In genomic region chr17:35448214-35448898, GRCh38 we compare ENCODE assay signal across 1 cellular context.
A peak's percentile ranks its signal among the peaks of the same experiment; 100 is the strongest.
TF ChIP-seq lines count a peak whose summit lies in the region.

SLFN13 (minus strand) TSS chr17:35448766; CDS start chr17:35445680, 3,086 bp downstream.

TF ChIP-seq in GM12878, 131 proteins besides CTCF, POLR2A, EP300 and RAD21 (continued from another document and continues in another):
- TF ChIP-seq EGR1 (IDR thresholded peaks at IDR 0.05; ENCODE audit: borderline replicate concordance in 1 of 2, low read depth in 2 of 2, low read length in 2 of 2): peak; percentile 36 to 99
- TF ChIP-seq TBL1XR1 (IDR thresholded peaks at IDR 0.05; ENCODE audit: low read depth, low read length): no peak
- TF ChIP-seq ZNF207 (IDR thresholded peaks at IDR 0.05; ENCODE audit: borderline replicate concordance): no peak; the same call in 1 of the 2 replicates
- TF ChIP-seq NKRF (conservative IDR thresholded peaks at IDR 0.05): peak; percentile 32; the same call in 1 of the 2 replicates
- no peak for TF ChIP-seq HSF1 (IDR thresholded peaks at IDR 0.05; ENCODE audit: low read depth, low read length)
- no peak for TF ChIP-seq SREBF2 (IDR thresholded peaks at IDR 0.05; ENCODE audit: low read length)
- peak; percentile 38; the same call in 1 of the 2 replicates for TF ChIP-seq SPI1 (IDR thresholded peaks at IDR 0.05; ENCODE audit: borderline replicate concordance, insufficient read depth, low read depth, low read length)
- peak; percentile 58 for TF ChIP-seq SP1 (IDR thresholded peaks at IDR 0.05; ENCODE audit: low read depth, low read length)
- TF ChIP-seq, protein P1, sequence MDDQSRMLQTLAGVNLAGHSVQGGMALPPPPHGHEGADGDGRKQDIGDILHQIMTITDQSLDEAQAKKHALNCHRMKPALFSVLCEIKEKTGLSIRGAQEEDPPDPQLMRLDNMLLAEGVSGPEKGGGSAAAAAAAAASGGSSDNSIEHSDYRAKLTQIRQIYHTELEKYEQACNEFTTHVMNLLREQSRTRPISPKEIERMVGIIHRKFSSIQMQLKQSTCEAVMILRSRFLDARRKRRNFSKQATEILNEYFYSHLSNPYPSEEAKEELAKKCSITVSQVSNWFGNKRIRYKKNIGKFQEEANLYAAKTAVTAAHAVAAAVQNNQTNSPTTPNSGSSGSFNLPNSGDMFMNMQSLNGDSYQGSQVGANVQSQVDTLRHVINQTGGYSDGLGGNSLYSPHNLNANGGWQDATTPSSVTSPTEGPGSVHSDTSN (IDR thresholded peaks at IDR 0.05; ENCODE audit: insufficient replicate concordance, low read depth, low read length): peak; percentile 4
- no peak for TF ChIP-seq ETV6 (conservative IDR thresholded peaks at IDR 0.05 in 1 of 2, IDR thresholded peaks at IDR 0.05 in 1 of 2; ENCODE audit: borderline replicate concordance in 1 of 2, low read depth in 1 of 2)
- TF ChIP-seq TCF7 (IDR thresholded peaks at IDR 0.05; ENCODE audit: borderline replicate concordance): no peak
- TF ChIP-seq ATF2 (IDR thresholded peaks at IDR 0.05; ENCODE audit: low read length): peak; percentile 19; the same call in 1 of the 2 replicates
- TF ChIP-seq, protein P2, sequence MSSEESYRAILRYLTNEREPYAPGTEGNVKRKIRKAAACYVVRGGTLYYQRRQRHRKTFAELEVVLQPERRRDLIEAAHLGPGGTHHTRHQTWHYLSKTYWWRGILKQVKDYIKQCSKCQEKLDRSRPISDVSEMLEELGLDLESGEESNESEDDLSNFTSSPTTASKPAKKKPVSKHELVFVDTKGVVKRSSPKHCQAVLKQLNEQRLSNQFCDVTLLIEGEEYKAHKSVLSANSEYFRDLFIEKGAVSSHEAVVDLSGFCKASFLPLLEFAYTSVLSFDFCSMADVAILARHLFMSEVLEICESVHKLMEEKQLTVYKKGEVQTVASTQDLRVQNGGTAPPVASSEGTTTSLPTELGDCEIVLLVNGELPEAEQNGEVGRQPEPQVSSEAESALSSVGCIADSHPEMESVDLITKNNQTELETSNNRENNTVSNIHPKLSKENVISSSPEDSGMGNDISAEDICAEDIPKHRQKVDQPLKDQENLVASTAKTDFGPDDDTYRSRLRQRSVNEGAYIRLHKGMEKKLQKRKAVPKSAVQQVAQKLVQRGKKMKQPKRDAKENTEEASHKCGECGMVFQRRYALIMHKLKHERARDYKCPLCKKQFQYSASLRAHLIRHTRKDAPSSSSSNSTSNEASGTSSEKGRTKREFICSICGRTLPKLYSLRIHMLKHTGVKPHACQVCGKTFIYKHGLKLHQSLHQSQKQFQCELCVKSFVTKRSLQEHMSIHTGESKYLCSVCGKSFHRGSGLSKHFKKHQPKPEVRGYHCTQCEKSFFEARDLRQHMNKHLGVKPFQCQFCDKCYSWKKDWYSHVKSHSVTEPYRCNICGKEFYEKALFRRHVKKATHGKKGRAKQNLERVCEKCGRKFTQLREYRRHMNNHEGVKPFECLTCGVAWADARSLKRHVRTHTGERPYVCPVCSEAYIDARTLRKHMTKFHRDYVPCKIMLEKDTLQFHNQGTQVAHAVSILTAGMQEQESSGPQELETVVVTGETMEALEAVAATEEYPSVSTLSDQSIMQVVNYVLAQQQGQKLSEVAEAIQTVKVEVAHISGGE (CRISPR knock-in tag; IDR thresholded peaks at IDR 0.05): no peak
- TF ChIP-seq FOXM1 (IDR thresholded peaks at IDR 0.05; ENCODE audit: low read depth, low read length): no peak; the same call in 1 of the 2 replicates
- TF ChIP-seq ASH2L (IDR thresholded peaks at IDR 0.05; ENCODE audit: borderline replicate concordance, low read depth): peak; percentile 56; the same call in 1 of the 2 replicates
- peak; percentile 77 for TF ChIP-seq RELB (IDR thresholded peaks at IDR 0.05; ENCODE audit: low read depth)
- TF ChIP-seq ZBTB33 (IDR thresholded peaks at IDR 0.05): no peak
- no peak; the same call in 1 of the 2 replicates for TF ChIP-seq MAX (IDR thresholded peaks at IDR 0.05; ENCODE audit: low read depth, low read length)
- TF ChIP-seq BRCA1 (IDR thresholded peaks at IDR 0.05; ENCODE audit: low read depth, low read length): no peak
- no peak; the same call in 1 of the 2 replicates for TF ChIP-seq ZBED1 (IDR thresholded peaks at IDR 0.05; ENCODE audit: borderline replicate concordance)
- no peak for TF ChIP-seq IRF4 (IDR thresholded peaks at IDR 0.05; ENCODE audit: low read depth, low read length)
- TF ChIP-seq SMAD5 (IDR thresholded peaks at IDR 0.05; ENCODE audit: low read depth): peak; percentile 75; the same call in 1 of the 2 replicates
- TF ChIP-seq CREM (IDR thresholded peaks at IDR 0.05; ENCODE audit: low read depth): peak; percentile 70; the same call in 1 of the 2 replicates
- no peak for TF ChIP-seq MXI1 (IDR thresholded peaks at IDR 0.05; ENCODE audit: low read depth, low read length)
- peak; percentile 86 for TF ChIP-seq IKZF1 (conservative IDR thresholded peaks at IDR 0.05)
- 0 out of 2 replicates have a peak, but pooled peaks have one; percentile 27 for TF ChIP-seq CREB1 (IDR thresholded peaks at IDR 0.05; ENCODE audit: low read depth)
- TF ChIP-seq POU2F2 (IDR thresholded peaks at IDR 0.05; ENCODE audit: borderline replicate concordance, low read depth, low read length): peak; percentile 30; the same call in 2 of the 3 replicates
- no peak for TF ChIP-seq JUND (IDR thresholded peaks at IDR 0.05; ENCODE audit: low read depth, low read length)
- TF ChIP-seq, protein P3, sequence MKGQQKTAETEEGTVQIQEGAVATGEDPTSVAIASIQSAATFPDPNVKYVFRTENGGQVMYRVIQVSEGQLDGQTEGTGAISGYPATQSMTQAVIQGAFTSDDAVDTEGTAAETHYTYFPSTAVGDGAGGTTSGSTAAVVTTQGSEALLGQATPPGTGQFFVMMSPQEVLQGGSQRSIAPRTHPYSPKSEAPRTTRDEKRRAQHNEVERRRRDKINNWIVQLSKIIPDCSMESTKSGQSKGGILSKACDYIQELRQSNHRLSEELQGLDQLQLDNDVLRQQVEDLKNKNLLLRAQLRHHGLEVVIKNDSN (IDR thresholded peaks at IDR 0.05; ENCODE audit: borderline replicate concordance, extremely low read length, insufficient read depth, low read depth, low read length): no peak
- TF ChIP-seq ESRRA (IDR thresholded peaks at IDR 0.05; ENCODE audit: low read length): no peak
- no peak for TF ChIP-seq KLF5 (IDR thresholded peaks at IDR 0.05; ENCODE audit: partially characterized antibody)
- peak; percentile 81 for TF ChIP-seq GABPA (IDR thresholded peaks at IDR 0.05; ENCODE audit: low read depth)
- TF ChIP-seq STAT1 (conservative IDR thresholded peaks at IDR 0.05): no peak
- TF ChIP-seq, protein P4, sequence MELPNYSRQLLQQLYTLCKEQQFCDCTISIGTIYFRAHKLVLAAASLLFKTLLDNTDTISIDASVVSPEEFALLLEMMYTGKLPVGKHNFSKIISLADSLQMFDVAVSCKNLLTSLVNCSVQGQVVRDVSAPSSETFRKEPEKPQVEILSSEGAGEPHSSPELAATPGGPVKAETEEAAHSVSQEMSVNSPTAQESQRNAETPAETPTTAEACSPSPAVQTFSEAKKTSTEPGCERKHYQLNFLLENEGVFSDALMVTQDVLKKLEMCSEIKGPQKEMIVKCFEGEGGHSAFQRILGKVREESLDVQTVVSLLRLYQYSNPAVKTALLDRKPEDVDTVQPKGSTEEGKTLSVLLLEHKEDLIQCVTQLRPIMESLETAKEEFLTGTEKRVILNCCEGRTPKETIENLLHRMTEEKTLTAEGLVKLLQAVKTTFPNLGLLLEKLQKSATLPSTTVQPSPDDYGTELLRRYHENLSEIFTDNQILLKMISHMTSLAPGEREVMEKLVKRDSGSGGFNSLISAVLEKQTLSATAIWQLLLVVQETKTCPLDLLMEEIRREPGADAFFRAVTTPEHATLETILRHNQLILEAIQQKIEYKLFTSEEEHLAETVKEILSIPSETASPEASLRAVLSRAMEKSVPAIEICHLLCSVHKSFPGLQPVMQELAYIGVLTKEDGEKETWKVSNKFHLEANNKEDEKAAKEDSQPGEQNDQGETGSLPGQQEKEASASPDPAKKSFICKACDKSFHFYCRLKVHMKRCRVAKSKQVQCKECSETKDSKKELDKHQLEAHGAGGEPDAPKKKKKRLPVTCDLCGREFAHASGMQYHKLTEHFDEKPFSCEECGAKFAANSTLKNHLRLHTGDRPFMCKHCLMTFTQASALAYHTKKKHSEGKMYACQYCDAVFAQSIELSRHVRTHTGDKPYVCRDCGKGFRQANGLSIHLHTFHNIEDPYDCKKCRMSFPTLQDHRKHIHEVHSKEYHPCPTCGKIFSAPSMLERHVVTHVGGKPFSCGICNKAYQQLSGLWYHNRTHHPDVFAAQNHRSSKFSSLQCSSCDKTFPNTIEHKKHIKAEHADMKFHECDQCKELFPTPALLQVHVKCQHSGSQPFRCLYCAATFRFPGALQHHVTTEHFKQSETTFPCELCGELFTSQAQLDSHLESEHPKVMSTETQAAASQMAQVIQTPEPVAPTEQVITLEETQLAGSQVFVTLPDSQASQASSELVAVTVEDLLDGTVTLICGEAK (IDR thresholded peaks at IDR 0.05; ENCODE audit: borderline replicate concordance): peak; percentile 75; the same call in 1 of the 2 replicates
- peak; percentile 50; the same call in 1 of the 2 replicates for TF ChIP-seq RB1 (IDR thresholded peaks at IDR 0.05; ENCODE audit: borderline replicate concordance)
- peak; percentile 86 for TF ChIP-seq GATAD2B (conservative IDR thresholded peaks at IDR 0.05; ENCODE audit: low read depth)
- no peak for TF ChIP-seq ZNF274 (IDR thresholded peaks at IDR 0.05; ENCODE audit: insufficient read depth, insufficient read length)
- TF ChIP-seq ZNF622 (IDR thresholded peaks at IDR 0.05): no peak
- TF ChIP-seq, protein P5, sequence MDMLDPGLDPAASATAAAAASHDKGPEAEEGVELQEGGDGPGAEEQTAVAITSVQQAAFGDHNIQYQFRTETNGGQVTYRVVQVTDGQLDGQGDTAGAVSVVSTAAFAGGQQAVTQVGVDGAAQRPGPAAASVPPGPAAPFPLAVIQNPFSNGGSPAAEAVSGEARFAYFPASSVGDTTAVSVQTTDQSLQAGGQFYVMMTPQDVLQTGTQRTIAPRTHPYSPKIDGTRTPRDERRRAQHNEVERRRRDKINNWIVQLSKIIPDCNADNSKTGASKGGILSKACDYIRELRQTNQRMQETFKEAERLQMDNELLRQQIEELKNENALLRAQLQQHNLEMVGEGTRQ (IDR thresholded peaks at IDR 0.05; ENCODE audit: borderline replicate concordance, low read depth, low read length): no peak
- TF ChIP-seq CEBPB (IDR thresholded peaks at IDR 0.05; ENCODE audit: borderline replicate concordance in 1 of 2, low read depth in 2 of 2, low read length in 2 of 2): no peak
